In genomic region chr15:45457641-45458539, GRCh38 we compare ENCODE assay signal across 8 cellular contexts.
DNase-seq lines count a peak whose midpoint lies in the region; ATAC-seq lines count a peak whose summit lies in the region.

No MANE protein-coding gene starts in this region.

- no peaks in the 10 kb centered on the region for H3K36me3 Mint-ChIP-seq in activated CD4-positive, alpha-beta memory T cell treated with anti-CD3 and anti-CD28 coated beads for 36 hours

- no peaks in the 10 kb centered on the region for H3K9me3 Mint-ChIP-seq in activated CD4-positive, alpha-beta memory T cell treated with anti-CD3 and anti-CD28 coated beads for 36 hours

- 17 to 19% methylated on average over 14 to 16 of the region's 17 CpGs for WGBS in ectodermal cell, 2 experiments

- peak; percentile 30 for ATAC-seq in HG03469 (IDR thresholded peaks at IDR 0.05; ENCODE audit: unreplicated experiment)

- peaks cover 45% of the 10 kb centered on the region for H3K4me1 Mint-ChIP-seq in activated CD4-positive, alpha-beta memory T cell treated with anti-CD3 and anti-CD28 coated beads for 36 hours (ENCODE audit: low read depth)

- no peaks in the 10 kb centered on the region for H3K9me3 ChIP-seq in ectodermal cell (ENCODE audit: control insufficient read depth, low read length)

- no peak overlapping the region for H3K27ac ChIP-seq in ectodermal cell (ENCODE audit: insufficient read depth, low read depth, low read length, poor library complexity, severe bottlenecking)

- no peaks in the 10 kb centered on the region for H3K4me1 ChIP-seq in ectodermal cell (ENCODE audit: control insufficient read depth, insufficient read depth, low read length)

- peak overlapping the region; percentile 8 for H3K4me3 ChIP-seq in ectodermal cell (ENCODE audit: insufficient read depth, low read depth, low read length)

- H3K27me3 ChIP-seq in ectodermal cell (ENCODE audit: control insufficient read depth, insufficient read depth, low read length, poor library complexity, severe bottlenecking): peaks cover 10% of the 10 kb centered on the region

- no peaks in the 10 kb centered on the region for H3K27me3 Mint-ChIP-seq in activated CD4-positive, alpha-beta memory T cell treated with anti-CD3 and anti-CD28 coated beads for 36 hours

- CTCF ChIA-PET in activated CD4-positive, alpha-beta memory T cell treated with anti-CD3 and anti-CD28 coated beads for 36 hours (lab: Charles Lee): interaction anchor here (0.6 to 8.1 kb wide), 36 partner anchors 10 to 643 kb away, joined by 3 to 179 read pairs (median 6); partner anchors contain the start of genes BLOC1S6 and SQOR

- peak overlapping the region; percentile 85 for H3K27ac Mint-ChIP-seq in activated CD4-positive, alpha-beta memory T cell treated with anti-CD3 and anti-CD28 coated beads for 36 hours

- POLR2A ChIA-PET in activated CD4-positive, alpha-beta memory T cell treated with anti-CD3 and anti-CD28 coated beads for 36 hours (lab: Charles Lee): interaction anchor here (0.5 to 2.0 kb wide), 3 partner anchors 45 to 130 kb away, joined by 3 to 7 read pairs (median 3); partner anchors contain the start of gene BLOC1S6

- intact Hi-C loops in activated CD4-positive, alpha-beta memory T cell treated with anti-CD3 and anti-CD28 coated beads for 36 hours (cut with micrococcal nuclease): loop anchor here (1.0 to 5.0 kb wide), 12 partner anchors 28 to 334 kb away; partner anchors contain the start of genes BLOC1S6, DUOX1, DUOXA1 and SLC30A4

- no peaks in the 10 kb centered on the region for H3K36me3 ChIP-seq in ectodermal cell (ENCODE audit: control insufficient read depth, insufficient read depth, low read length)

- H3K4me3 Mint-ChIP-seq in activated CD4-positive, alpha-beta memory T cell treated with anti-CD3 and anti-CD28 coated beads for 36 hours: peak overlapping the region; percentile 74

- DNase-seq in AG20443 (ENCODE audit: low spot score) (peak; percentile 65), GM19240 (ENCODE audit: insufficient read length, low spot score) (peak; percentile 59), NCI-H526 treated with DMSO at 0.1 percent for 48 hours (lab: John Stamatoyannopoulos, UW) (peak; percentile 86), medulla oblongata (ENCODE audit: extremely low spot score) (peak; percentile 96)
- DNase-seq in activated CD4-positive, alpha-beta memory T cell treated with anti-CD3 and anti-CD28 coated beads for 36 hours: peak; percentile 79
- DNase-seq in stimulated activated CD8-positive, alpha-beta memory T cell treated with anti-CD3 and anti-CD28 coated beads, Interleukin-12 subunit alpha, Interleukin-12 subunit beta, amount 100 ng/mL, for 24 hours (ENCODE audit: extremely low read depth): peak; percentile 28

Comparison
In these comparisons a context has a peak if more than half of its experiments do, and no peak if none do; other contexts are left out.
1. DNase-seq: peak in every context shown above with its lines; median percentile 96 in medulla oblongata; 86 in NCI-H526 treated with DMSO at 0.1 percent for 48 hours; 79 in activated CD4-positive, alpha-beta memory T cell treated with anti-CD3 and anti-CD28 coated beads for 36 hours; 65 in AG20443; 59 in GM19240; 28 in stimulated activated CD8-positive, alpha-beta memory T cell treated with anti-CD3 and anti-CD28 coated beads, Interleukin-12 subunit alpha, Interleukin-12 subunit beta, amount 100 ng/mL, for 24 hours.